10 cellular contexts compared by ENCODE assay signal in the genomic region with DNA sequence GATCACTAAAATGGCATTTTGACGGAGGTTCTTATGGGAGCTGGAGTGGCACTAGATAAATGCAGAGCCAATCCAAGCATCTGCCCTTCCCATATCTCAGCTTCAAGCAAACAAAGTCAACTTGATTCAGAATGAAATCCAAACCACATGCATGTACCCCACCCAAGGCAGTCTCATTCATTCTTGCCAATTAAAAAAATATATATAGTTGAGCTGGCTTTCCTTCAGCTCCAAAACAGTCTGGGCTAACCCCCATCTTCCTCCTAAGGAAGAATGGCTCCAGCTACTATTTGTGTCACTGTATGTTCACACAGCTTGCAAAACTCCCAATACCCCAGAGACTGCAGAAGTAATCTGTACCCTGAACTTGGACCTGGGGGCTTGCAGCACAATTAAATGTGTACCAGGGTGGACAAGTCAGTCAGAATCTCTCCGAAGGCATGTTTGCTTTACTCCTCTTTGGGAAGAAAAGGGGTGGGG. TPM values are rescaled to one million over a fixed set of nuclear protein-coding genes. Genes with fewer than 3 reads are reported as not detected.
DNase-seq lines count a peak whose midpoint lies in the region; ATAC-seq and TF ChIP-seq lines count a peak whose summit lies in the region.
"Had no signal": no experiment of that assay in that cellular context is flagged by ENCODE, and none has a peak within 500 bp of the region (broad histone marks: within the 10 kb centered on the region; RNA-seq: fewer than 3 reads in every experiment).

No MANE protein-coding gene starts in this region.

- H3K4me3 ChIP-seq in Loucy (ENCODE audit: low read length, poor library complexity, severe bottlenecking) (peak overlapping the region; percentile 62), ascending aorta (peak overlapping the region; percentile 28 to 44), lung (no peak overlapping the region), stomach smooth muscle (ENCODE audit: low read length in 2 of 2) (peak overlapping the region in 1 of 2 donors; percentile 33), H7 (ENCODE audit: insufficient read depth, low read depth, low read length) (no peak overlapping the region), PC-3 (ENCODE audit: low read length) (no peak overlapping the region)

- H3K27me3 ChIP-seq in Loucy (ENCODE audit: insufficient read depth, low read length, poor library complexity, severe bottlenecking) (no peaks in the 10 kb centered on the region), ascending aorta (no peaks in the 10 kb centered on the region), lung (ENCODE audit: control insufficient read depth, insufficient read depth) (no peaks in the 10 kb centered on the region), stomach smooth muscle (ENCODE audit: control insufficient read depth in 1 of 2, insufficient read depth in 2 of 2, low read length in 2 of 2) (no peaks in the 10 kb centered on the region), H7 (ENCODE audit: control insufficient read depth, insufficient read depth, low read length) (no peaks in the 10 kb centered on the region), PC-3 (ENCODE audit: low read length) (no peaks in the 10 kb centered on the region)

- CTCF ChIA-PET in PC-3 (lab: Charles Lee), result no interaction called here

- H4K20me1 ChIP-seq in Loucy (ENCODE audit: insufficient read depth, low read length, poor library complexity, severe bottlenecking) (no peaks in the 10 kb centered on the region), PC-3 (ENCODE audit: low read length) (no peaks in the 10 kb centered on the region)

- H3K9me2 ChIP-seq in Loucy (replicated peaks; ENCODE audit: low read depth, low read length), result no peaks in the 10 kb centered on the region
- H3K9me2 ChIP-seq in PC-3 (replicated peaks; ENCODE audit: low read length), result no peaks in the 10 kb centered on the region

- TF ChIP-seq CTCF in Loucy (conservative IDR thresholded peaks at IDR 0.05; ENCODE audit: low read length) (no peak), ascending aorta (IDR thresholded peaks at IDR 0.05) (no peak), lung (IDR thresholded peaks at IDR 0.05; ENCODE audit: control extremely low read depth, extremely low read depth) (no peak), PC-3 (conservative IDR thresholded peaks at IDR 0.05; ENCODE audit: low read depth, low read length) (no peak)

- DNase-seq in ascending aorta (ENCODE audit: low spot score in 2 of 2) (no peak), lung (ENCODE audit: low spot score) (no peak), NCI-H69 (lab: John Stamatoyannopoulos, UW) (no peak), H7 (no peak), PC-3 (no peak)
- no peak for DNase-seq in stimulated activated CD4-positive, alpha-beta T cell treated with anti-CD3 and anti-CD28 coated beads, Interleukin-1b, Interleukin-23, amount 100 ng/mL, for 48 hours
- DNase-seq: IMR-90 had no signal

- BruUV-seq in PC-3 (replicated peaks; lab: Mats Ljungman, UMichigan), result no TSS peak

- peak overlapping the region; percentile 74 for H3K9ac ChIP-seq in Loucy (ENCODE audit: low read depth, low read length, poor library complexity, severe bottlenecking)
- peak overlapping the region; percentile 10 to 55 for H3K9ac ChIP-seq in stomach smooth muscle (ENCODE audit: low read length in 2 of 2)
- no peak overlapping the region for H3K9ac ChIP-seq in PC-3 (ENCODE audit: low read length)

- H3K9me3 ChIP-seq in Loucy (ENCODE audit: insufficient read depth, low read depth, low read length), result no peaks in the 10 kb centered on the region
- no peaks in the 10 kb centered on the region for H3K9me3 ChIP-seq in ascending aorta
- H3K9me3 ChIP-seq in lung (ENCODE audit: control insufficient read depth in 2 of 2, insufficient read depth in 1 of 2, low read length in 1 of 2), result no peaks in the 10 kb centered on the region
- no peaks in the 10 kb centered on the region for H3K9me3 ChIP-seq in stomach smooth muscle (ENCODE audit: control insufficient read depth in 2 of 2, low read length in 2 of 2)
- H3K9me3 ChIP-seq in PC-3 (ENCODE audit: low read length), result no peaks in the 10 kb centered on the region

- POLR2A ChIA-PET in PC-3 (lab: Charles Lee; ENCODE audit: unreplicated experiment), result interaction anchor here (0.6 kb wide), 1 partner anchor 296 kb away, joined by 24 read pairs; no protein-coding TSS in a partner anchor

- H3K4me1 ChIP-seq in Loucy (ENCODE audit: insufficient read depth, low read length, poor library complexity, severe bottlenecking) (peaks cover 84% of the 10 kb centered on the region), ascending aorta (peaks cover 33 to 66% of the 10 kb centered on the region in 2 donors), lung (ENCODE audit: control insufficient read depth in 2 of 2, insufficient read depth in 2 of 2, low read length in 2 of 2) (peaks cover 16 to 43% of the 10 kb centered on the region in 2 donors), stomach smooth muscle (ENCODE audit: control insufficient read depth, insufficient read depth, low read length) (peaks cover 45% of the 10 kb centered on the region), PC-3 (ENCODE audit: insufficient read depth, low read length) (no peaks in the 10 kb centered on the region)

- peak overlapping the region; percentile 80 for H3K4me2 ChIP-seq in Loucy (ENCODE audit: low read depth, low read length, poor library complexity, severe bottlenecking)
- no peak overlapping the region for H3K4me2 ChIP-seq in PC-3 (ENCODE audit: low read length)

- intact Hi-C loops in ascending aorta (cut with DNase I), result loop anchor here (5.0 kb wide), 1 partner anchor 129 kb away; no protein-coding TSS in a partner anchor
- intact Hi-C loops in PC-3 (cut with micrococcal nuclease), result no loop called here

- 37% methylated on average over 2 of the region's 2 CpGs for WGBS in lung, 2 donors

- H3K27ac ChIP-seq in ascending aorta, result peak overlapping the region; percentile 74 to 78
- H3K27ac ChIP-seq in lung (ENCODE audit: low read depth in 1 of 2, low read length in 1 of 2), result peak overlapping the region; percentile 71 to 84
- H3K27ac ChIP-seq in stomach smooth muscle (ENCODE audit: low read length), result peak overlapping the region; percentile 87
- H3K27ac ChIP-seq in PC-3 (ENCODE audit: low read length), result no peak overlapping the region

- H3F3A ChIP-seq in Loucy (ENCODE audit: low read depth), result peaks cover 19% of the 10 kb centered on the region
- H3F3A ChIP-seq in PC-3 (ENCODE audit: low read length, unreplicated experiment), result peaks cover 7% of the 10 kb centered on the region

- H2AFZ ChIP-seq in Loucy (ENCODE audit: low read length) (no peak overlapping the region), PC-3 (ENCODE audit: low read length) (no peak overlapping the region)

- H3K79me2 ChIP-seq in Loucy (ENCODE audit: insufficient read depth, low read length) (peaks cover 82% of the 10 kb centered on the region), PC-3 (ENCODE audit: low read length) (peaks cover 51% of the 10 kb centered on the region)

- ATAC-seq in lung (ENCODE audit: insufficient read depth, low FRiP score) (no peak), PC-3 (no peak; the same call in 1 of the 2 replicates)

- H3K36me3 ChIP-seq in Loucy (ENCODE audit: insufficient read depth, low read length) (peaks cover 27% of the 10 kb centered on the region; the same call in 1 of the 2 replicates), ascending aorta (peaks cover 3 to 28% of the 10 kb centered on the region in 2 donors), lung (ENCODE audit: control insufficient read depth in 2 of 2, insufficient read depth in 2 of 2, low read length in 2 of 2) (peaks cover 7 to 12% of the 10 kb centered on the region in 2 donors), stomach smooth muscle (ENCODE audit: control insufficient read depth in 2 of 2, insufficient read depth in 2 of 2, low read length in 2 of 2) (peaks cover 7 to 9% of the 10 kb centered on the region in 2 donors), H7 (replicated peaks; ENCODE audit: control insufficient read depth, insufficient read depth, low read length) (peaks cover 4% of the 10 kb centered on the region), PC-3 (ENCODE audit: low read depth, low read length) (peaks cover 24% of the 10 kb centered on the region)

RNA-seq across cellular contexts. Expression of a gene that starts 35.5 kb away (rescaled TPM):
- total RNA-seq in ascending aorta (2.0 TPM), lung (under 1 TPM; 0.51 to 0.58 TPM), PC-3 (2014; rRNA removed) (4.7 TPM in 2 replicates)
- 1 to 10 TPM; 1.3 to 1.8 TPM for polyA plus RNA-seq in lung
- total RNA-seq in H7 (2014; rRNA removed; shearing (Covaris generic)), result 5.8 and 8.5 TPM in 2 replicates

RNA-seq across cellular contexts. Expression of a gene that starts 44.7 kb away (rescaled TPM):
- total RNA-seq in ascending aorta, result not detected
- total RNA-seq in lung, result 10 to 100 TPM in 1 of 2 donors, 1 to 10 TPM in 1; 6.3 to 19.8 TPM
- 10 to 100 TPM in 1 of 2 donors, 1 to 10 TPM in 1; 6.8 to 11.0 TPM for polyA plus RNA-seq in lung
- total RNA-seq in H7 (2014; rRNA removed; shearing (Covaris generic)), result 1.7 and 3.8 TPM in 2 replicates
- 0.40 and 0.47 TPM in 2 replicates for total RNA-seq in PC-3 (2014; rRNA removed)
- total RNA-seq: IMR-90, omental fat pad had no signal
- polyA plus RNA-seq: IMR-90 had no signal

RNA-seq across cellular contexts. Expression of a gene that starts 53.3 kb away (rescaled TPM):
- total RNA-seq in ascending aorta (13.2 TPM), lung (100 to 1,000 TPM in 1 of 2 donors, 10 to 100 TPM in 1; 36.6 to 611 TPM), PC-3 (2014; rRNA removed) (not detected in 2 replicates)
- 100 to 1,000 TPM; 452 to 489 TPM for polyA plus RNA-seq in lung
- total RNA-seq in H7 (2014; rRNA removed; shearing (Covaris generic)), result 0.14 TPM in 1 of 2 replicates, not detected in the other
- total RNA-seq: IMR-90 had no signal
- polyA plus RNA-seq: IMR-90 had no signal

Comparison
In these comparisons a context has a peak if more than half of its experiments do, and no peak if none do; other contexts are left out.
1. H3K4me3 ChIP-seq: peak in Loucy (single experiment) and ascending aorta (2 of 2); none in lung (single experiment), H7 (single experiment) and PC-3 (single experiment).
2. RNA of a gene that starts 53.3 kb away (total RNA-seq): 36.6 to 611 TPM in lung and 13.2 TPM in ascending aorta (single experiment); 0.14 TPM in H7 and not detected in PC-3; every median in the first group is over 10 times any median in the second.